ENCODE assay signal across 17 cellular contexts in the genomic region with DNA sequence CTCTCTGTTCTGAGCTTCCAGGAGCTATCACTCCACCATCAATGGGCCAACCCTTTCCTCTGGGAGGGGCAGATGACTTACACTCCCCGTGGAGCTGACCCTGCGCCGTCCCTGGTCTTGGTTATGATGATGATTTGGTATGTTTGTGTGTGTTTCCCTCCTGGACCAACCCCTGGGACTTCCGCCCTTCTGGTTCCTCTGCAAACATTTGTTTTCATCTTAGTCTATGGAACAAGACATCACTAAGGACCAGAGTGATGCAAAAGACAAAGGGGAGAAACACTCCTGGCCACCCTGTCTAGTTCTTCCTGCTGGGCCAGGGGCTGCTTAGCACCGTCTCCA. TPM values are rescaled to one million over a fixed set of nuclear protein-coding genes. Genes with fewer than 3 reads are reported as not detected.
A peak's percentile ranks its signal among the peaks of the same experiment; 100 is the strongest.
DNase-seq lines count a peak whose midpoint lies in the region; ATAC-seq and TF ChIP-seq lines count a peak whose summit lies in the region.
"Had no signal": no experiment of that assay in that cellular context is flagged by ENCODE, and none has a peak within 500 bp of the region (broad histone marks: within the 10 kb centered on the region; RNA-seq: fewer than 3 reads in every experiment).

No MANE protein-coding gene starts in this region.

- no peak overlapping the region for H4K91ac ChIP-seq in IMR-90 (ENCODE audit: insufficient read depth, low read depth, low read length)
- no peak overlapping the region for H4K91ac ChIP-seq in neuronal stem cell (ENCODE audit: low read depth, low read length, poor library complexity)

- H3K36me3 ChIP-seq in BLaER1 treated with 17β-estradiol and CSF1 and Interleukin-3, amounts not matched to agents 10 nM and 100 nM, result no peaks in the 10 kb centered on the region
- no peaks in the 10 kb centered on the region for H3K36me3 ChIP-seq in IMR-90 (ENCODE audit: control insufficient read depth, insufficient read depth, low read length)
- H3K36me3 ChIP-seq in neuronal stem cell (replicated peaks in 1 of 2; ENCODE audit: control insufficient read depth in 2 of 2, insufficient read depth in 2 of 2, low read length in 2 of 2), result no peaks in the 10 kb centered on the region
- H3K36me3 ChIP-seq: BLaER1 had no signal

- peaks cover 16% of the 10 kb centered on the region for H3K9me1 ChIP-seq in IMR-90 (ENCODE audit: insufficient read depth, low read length)

- H2BK5ac ChIP-seq in IMR-90 (ENCODE audit: low read depth, low read length, poor library complexity, severe bottlenecking) (no peak overlapping the region), neuronal stem cell (ENCODE audit: low read length) (no peak overlapping the region)

- ATAC-seq in IMR-90 (ENCODE audit: low read depth) (no peak), GM21825 (IDR thresholded peaks at IDR 0.05; ENCODE audit: unreplicated experiment) (no peak)
- ATAC-seq: GM12878 had no signal

- H3K4me1 ChIP-seq in BLaER1 treated with 17β-estradiol and CSF1 and Interleukin-3, amounts not matched to agents 10 nM and 100 nM, result peaks cover 44 to 56% (median 51%) of the 10 kb centered on the region in 10 experiments
- H3K4me1 ChIP-seq in IMR-90 (ENCODE audit: control insufficient read depth, insufficient read depth, low read length), result peaks cover 5% of the 10 kb centered on the region; the same call in 1 of the 2 replicates
- peaks cover 8 to 19% of the 10 kb centered on the region in 2 donors for H3K4me1 ChIP-seq in neuronal stem cell (ENCODE audit: control insufficient read depth in 2 of 2, insufficient read depth in 1 of 2, low read depth in 1 of 2, low read length in 2 of 2)

- H3K4me3 ChIP-seq in BLaER1 treated with 17β-estradiol and CSF1 and Interleukin-3, amounts not matched to agents 10 nM and 100 nM, result no peak overlapping the region
- no peak overlapping the region for H3K4me3 ChIP-seq in IMR-90 (ENCODE audit: insufficient read depth, low read depth, low read length)
- H3K4me3 ChIP-seq in neuronal stem cell (ENCODE audit: low read length in 2 of 2), result no peak overlapping the region
- H3K4me3 ChIP-seq: BLaER1, GM12878, GM23248 had no signal

- no peak overlapping the region for H2AFZ ChIP-seq in IMR-90 (replicated peaks; ENCODE audit: low read length, poor library complexity)
- H2AFZ ChIP-seq in neuronal stem cell (ENCODE audit: low read length), result no peak overlapping the region
- H2AFZ ChIP-seq: GM23248 had no signal

- H3K18ac ChIP-seq in IMR-90 (ENCODE audit: low read depth, low read length) (no peak overlapping the region), neuronal stem cell (ENCODE audit: low read length) (no peak overlapping the region)

- no peak overlapping the region for H2BK20ac ChIP-seq in IMR-90 (ENCODE audit: low read depth, low read length)

- no peak for TF ChIP-seq RAD21 in IMR-90 (IDR thresholded peaks at IDR 0.05; ENCODE audit: low read length)

- H3K23ac ChIP-seq in IMR-90 (ENCODE audit: low read depth, low read length) (no peak overlapping the region), neuronal stem cell (ENCODE audit: low read depth, low read length, poor library complexity) (no peak overlapping the region)

- dilution Hi-C loops in IMR-90 (cut with HindIII; ENCODE audit: low sequenced_read_pairs, unreplicated experiment), result no loop called here

- peak overlapping the region in 3 of 5 experiments; percentile 43 to 96 (median 76) for H3K27ac Mint-ChIP-seq in brain
- H3K27ac Mint-ChIP-seq: B cell; CD4-positive, alpha-beta T cell had no signal

- DNase-seq in IMR-90, result no peak
- no peak for DNase-seq in neuronal stem cell (ENCODE audit: low spot score)
- no peak for DNase-seq in GM10266 (ENCODE audit: extremely low spot score)
- DNase-seq in COLO668 (lab: John Stamatoyannopoulos, UW; ENCODE audit: unreplicated experiment), result no peak
- DNase-seq: Caco-2; CD4-positive, alpha-beta T cell; DMS153; DND-41; GM23248; H7 had no signal

- H2BK15ac ChIP-seq in IMR-90 (ENCODE audit: low read depth, low read length) (no peak overlapping the region; the same call in 2 of the 3 replicates), neuronal stem cell (ENCODE audit: low read length) (peak overlapping the region; percentile 2)

- peaks cover 0 to 30% (median under 1%) of the 10 kb centered on the region in 11 experiments; a peak in 8 of 22 replicates for H4K20me1 ChIP-seq in BLaER1 treated with 17β-estradiol and CSF1 and Interleukin-3, amounts not matched to agents 10 nM and 100 nM
- no peaks in the 10 kb centered on the region for H4K20me1 ChIP-seq in IMR-90 (ENCODE audit: insufficient read depth, low read length)

- H3K14ac ChIP-seq in IMR-90 (replicated peaks; ENCODE audit: low read depth, low read length) (no peak overlapping the region), neuronal stem cell (ENCODE audit: low read length) (no peak overlapping the region)

- H3K79me1 ChIP-seq in IMR-90 (ENCODE audit: low read depth in 1 of 2, low read length in 2 of 2) (no peaks in the 10 kb centered on the region), neuronal stem cell (ENCODE audit: low read depth, low read length) (peaks cover 2% of the 10 kb centered on the region)

- no peak overlapping the region for H3K56ac ChIP-seq in IMR-90 (ENCODE audit: extremely low read depth, insufficient read depth, low read length)

- no peaks in the 10 kb centered on the region for H3K9me3 ChIP-seq in BLaER1 treated with 17β-estradiol and CSF1 and Interleukin-3, amounts not matched to agents 10 nM and 100 nM (replicated peaks in 1 of 11)
- no peaks in the 10 kb centered on the region for H3K9me3 ChIP-seq in IMR-90 (ENCODE audit: control insufficient read depth, insufficient read depth, low read length)
- H3K9me3 ChIP-seq in neuronal stem cell (replicated peaks in 1 of 2; ENCODE audit: control insufficient read depth in 2 of 2, insufficient read depth in 1 of 2, low read depth in 1 of 2, low read length in 2 of 2), result peaks cover 0 to 2% of the 10 kb centered on the region in 2 donors
- H3K9me3 ChIP-seq: BLaER1, Caco-2 had no signal

- H3K4me2 ChIP-seq in BLaER1 treated with 17β-estradiol and CSF1 and Interleukin-3, amounts not matched to agents 10 nM and 100 nM, result peak overlapping the region in 9 of 11 experiments; percentile 56 to 100 (median 82); a peak in 15 of 22 replicates
- H3K4me2 ChIP-seq in IMR-90 (ENCODE audit: low read depth, low read length) (no peak overlapping the region), neuronal stem cell (ENCODE audit: insufficient read depth, low read length, poor library complexity, severe bottlenecking) (no peak overlapping the region)

- intact Hi-C loops in IMR-90 (cut with micrococcal nuclease), result no loop called here

- H3K4me3 Mint-ChIP-seq in brain, result peak overlapping the region in 2 of 5 experiments; percentile 37 to 58
- H3K4me3 Mint-ChIP-seq: B cell; CD4-positive, alpha-beta T cell had no signal

- H3K9ac ChIP-seq in BLaER1 treated with 17β-estradiol and CSF1 and Interleukin-3, amounts not matched to agents 10 nM and 100 nM, result no peak overlapping the region
- H3K9ac ChIP-seq in IMR-90 (ENCODE audit: low read depth, low read length) (no peak overlapping the region), neuronal stem cell (ENCODE audit: low read depth, low read length, poor library complexity) (no peak overlapping the region)
- H3K9ac ChIP-seq: BLaER1, GM23248 had no signal

- H2BK120ac ChIP-seq in IMR-90 (ENCODE audit: low read depth, low read length) (no peak overlapping the region), neuronal stem cell (ENCODE audit: low read depth, low read length) (no peak overlapping the region)

- peaks cover 0 to 9% (median 0%) of the 10 kb centered on the region in 5 experiments for H3K9me3 Mint-ChIP-seq in brain
- H3K9me3 Mint-ChIP-seq: CD14-positive monocyte; CD4-positive, alpha-beta T cell had no signal

- H3K36me3 Mint-ChIP-seq in brain, result peaks cover 4% of the 10 kb centered on the region
- H3K36me3 Mint-ChIP-seq: CD14-positive monocyte had no signal

- no peak overlapping the region for H2BK12ac ChIP-seq in neuronal stem cell (ENCODE audit: low read length)

- H2AK9ac ChIP-seq in IMR-90 (replicated peaks; ENCODE audit: low read depth, low read length, poor library complexity), result no peak overlapping the region

- no peak for TF ChIP-seq POLR2A in IMR-90 (IDR thresholded peaks at IDR 0.05; ENCODE audit: low read depth, low read length)

- H2AK5ac ChIP-seq in IMR-90 (ENCODE audit: low read depth, low read length) (no peak overlapping the region), neuronal stem cell (ENCODE audit: low read depth, low read length) (no peak overlapping the region)

- H4K5ac ChIP-seq in IMR-90 (ENCODE audit: low read depth, low read length), result no peak overlapping the region

- H3K27ac ChIP-seq in BLaER1 treated with 17β-estradiol and CSF1 and Interleukin-3, amounts not matched to agents 10 nM and 100 nM, result no peak overlapping the region
- H3K27ac ChIP-seq in IMR-90 (ENCODE audit: insufficient read depth, low read length), result no peak overlapping the region
- no peak overlapping the region for H3K27ac ChIP-seq in neuronal stem cell (replicated peaks; ENCODE audit: low read length)
- H3K27ac ChIP-seq: BLaER1, GM23248 had no signal

- H3K4ac ChIP-seq in IMR-90 (ENCODE audit: low read depth, low read length) (peak overlapping the region; percentile 67; the same call in 1 of the 2 replicates), neuronal stem cell (ENCODE audit: low read length) (no peak overlapping the region)

- BruUV-seq in IMR-90 (replicated peaks; lab: Mats Ljungman, UMichigan), result no TSS peak

- peaks cover 8% of the 10 kb centered on the region for H3K27me3 Mint-ChIP-seq in brain

- H3K4me1 Mint-ChIP-seq in brain, result peaks cover 40% of the 10 kb centered on the region

- WGBS in IMR-90 (ENCODE audit: extremely low coverage in 2 of 2, insufficient read length in 1 of 2), 2 experiments, result no CpG with 5 or more reads among the region's 5 CpGs
- no CpG with 5 or more reads among the region's 5 CpGs for WGBS in neuronal stem cell (ENCODE audit: extremely low coverage in 2 of 2, insufficient read length in 2 of 2, insufficient replicate concordance in 1 of 2), 2 donors

- in situ Hi-C loops in IMR-90 (cut with MboI; ENCODE audit: low sequenced_read_pairs), result no loop called here

- TF ChIP-seq CTCF in IMR-90 (conservative IDR thresholded peaks at IDR 0.05; ENCODE audit: low read depth, low read length) (no peak), brain (conservative IDR thresholded peaks at IDR 0.05) (no peak), GM10266 (IDR thresholded peaks at IDR 0.05; ENCODE audit: control insufficient read depth, insufficient read depth, low read depth, missing control alignments) (no peak)

- H4K8ac ChIP-seq in IMR-90 (ENCODE audit: low read depth in 2 of 2, low read length in 2 of 2), result peak overlapping the region in 1 of 2 experiments; percentile 83; a peak in 2 of 4 replicates
- no peak overlapping the region for H4K8ac ChIP-seq in neuronal stem cell (ENCODE audit: low read depth, low read length)

- H3K27me3 ChIP-seq in BLaER1 treated with 17β-estradiol and CSF1 and Interleukin-3, amounts not matched to agents 10 nM and 100 nM, result peaks cover 0 to 11% (median under 1%) of the 10 kb centered on the region in 11 experiments; a peak in 6 of 22 replicates
- peaks cover 9% of the 10 kb centered on the region; the same call in 1 of the 2 replicates for H3K27me3 ChIP-seq in IMR-90 (ENCODE audit: control insufficient read depth, insufficient read depth, low read length)
- H3K27me3 ChIP-seq in neuronal stem cell (ENCODE audit: control insufficient read depth in 3 of 3, insufficient read depth in 3 of 3, low read depth in 1 of 3, low read length in 3 of 3), result peaks cover 0 to 4% (median 0%) of the 10 kb centered on the region in 3 experiments

- CTCF ChIA-PET in IMR-90 (lab: Yijun Ruan, JAX), result interaction anchor here (1.0 kb wide), 1 partner anchor 10 kb away, joined by 3 read pairs; no protein-coding TSS in a partner anchor

- POLR2A ChIA-PET in IMR-90 (lab: Charles Lee; ENCODE audit: unreplicated experiment), result no interaction called here

RNA-seq across cellular contexts. Expression of gene CBX4, which starts 13.7 kb away (rescaled TPM):
- 3.2 and 5.3 TPM in 2 replicates for total RNA-seq in IMR-90 (2012; rRNA removed)
- polyA plus RNA-seq in IMR-90 (2012; rRNA removed), result 9.4 and 12.9 TPM in 2 replicates
- polyA plus RNA-seq in IMR-90 (2012; cell fraction: cytosol; rRNA removed), result 13.2 and 18.5 TPM in 2 replicates
- polyA plus RNA-seq in IMR-90 (2012; cell fraction: nucleus; rRNA removed; ENCODE audit: low replicate concordance), result 21.8 and 29.2 TPM in 2 replicates
- polyA plus RNA-seq in brain (ENCODE audit: insufficient read depth, low read depth, low replicate concordance), result 30.6 TPM
- polyA plus RNA-seq in neuronal stem cell (2013, experiment 1 of 2), result 10.0 TPM
- 10.0 TPM for polyA plus RNA-seq in neuronal stem cell (2013, experiment 2 of 2)

RNA-seq across cellular contexts. Expression of gene CBX8, which starts 28.7 kb away (rescaled TPM):
- 5.3 and 5.4 TPM in 2 replicates for total RNA-seq in IMR-90 (2012; rRNA removed)
- polyA plus RNA-seq in IMR-90 (2012; rRNA removed) (2.4 and 3.2 TPM in 2 replicates), brain (ENCODE audit: insufficient read depth, low read depth, low replicate concordance) (9.4 TPM)
- 0.49 and 1.0 TPM in 2 replicates for polyA plus RNA-seq in IMR-90 (2012; cell fraction: cytosol; rRNA removed)
- 1.4 and 2.6 TPM in 2 replicates for polyA plus RNA-seq in IMR-90 (2012; cell fraction: nucleus; rRNA removed; ENCODE audit: low replicate concordance)
- polyA plus RNA-seq in neuronal stem cell (2013, experiment 1 of 2), result 5.5 TPM
- 5.0 TPM for polyA plus RNA-seq in neuronal stem cell (2013, experiment 2 of 2)

RNA-seq across cellular contexts. Expression of gene CBX2, which starts 47.6 kb away (rescaled TPM):
- 2.0 and 2.2 TPM in 2 replicates for total RNA-seq in IMR-90 (2012; rRNA removed)
- 3.2 and 4.0 TPM in 2 replicates for polyA plus RNA-seq in IMR-90 (2012; rRNA removed)
- 2.9 and 4.0 TPM in 2 replicates for polyA plus RNA-seq in IMR-90 (2012; cell fraction: cytosol; rRNA removed)
- polyA plus RNA-seq in IMR-90 (2012; cell fraction: nucleus; rRNA removed; ENCODE audit: low replicate concordance), result 4.3 and 7.7 TPM in 2 replicates
- 36.4 TPM for polyA plus RNA-seq in brain (ENCODE audit: insufficient read depth, low read depth, low replicate concordance)
- polyA plus RNA-seq in neuronal stem cell (2013, experiment 1 of 2), result 72.5 TPM
- polyA plus RNA-seq in neuronal stem cell (2013, experiment 2 of 2), result 70.8 TPM

Comparison
In these comparisons a context has a peak if more than half of its experiments do, and no peak if none do; other contexts are left out.
1. H3K4me2 ChIP-seq: peak in BLaER1 treated with 17β-estradiol and CSF1 and Interleukin-3, amounts not matched to agents 10 nM and 100 nM (9 of 11); none in IMR-90 (single experiment) and neuronal stem cell (single experiment).